Comparison of ENCODE assay signal across 19 cellular contexts in genomic region chr3:194281766-194282165, GRCh38.
DNase-seq lines count a peak whose midpoint lies in the region; ATAC-seq and TF ChIP-seq lines count a peak whose summit lies in the region.
"Had no signal": no experiment of that assay in that cellular context is flagged by ENCODE, and none has a peak within 500 bp of the region (broad histone marks: within the 10 kb centered on the region; RNA-seq: fewer than 3 reads in every experiment).

No MANE protein-coding gene starts in this region.

- H3K4me1 ChIP-seq in right cardiac atrium (ENCODE audit: control insufficient read depth, insufficient read depth, low read length) (peaks cover 25% of the 10 kb centered on the region), lower lobe of right lung (peaks cover 37% of the 10 kb centered on the region), subcutaneous abdominal adipose tissue (ENCODE audit: control insufficient read depth in 5 of 5, insufficient read depth in 5 of 5, low read length in 5 of 5) (peaks cover 37 to 98% (median 93%) of the 10 kb centered on the region in 5 donors)

- no peak overlapping the region for H3K27ac ChIP-seq in right cardiac atrium (ENCODE audit: low read length)
- H3K27ac ChIP-seq in lower lobe of right lung, result no peak overlapping the region
- H3K27ac ChIP-seq in subcutaneous abdominal adipose tissue (ENCODE audit: low read depth, low read length), result peak overlapping the region; percentile 86
- H3K27ac ChIP-seq: RWPE1 had no signal

- H3K27ac Mint-ChIP-seq in chondrocyte (ENCODE audit: unreplicated experiment), result no peak overlapping the region
- H3K27ac Mint-ChIP-seq: CD4-positive, CD25-positive, alpha-beta regulatory T cell had no signal

- TF ChIP-seq CTCF in chondrocyte (IDR thresholded peaks at IDR 0.05) (no peak), lower lobe of right lung (IDR thresholded peaks at IDR 0.05) (no peak)

- H3K36me3 Mint-ChIP-seq in chondrocyte (ENCODE audit: low read depth), result no peaks in the 10 kb centered on the region
- H3K36me3 Mint-ChIP-seq: CD4-positive, CD25-positive, alpha-beta regulatory T cell had no signal

- ATAC-seq in left cardiac atrium (no peak), right cardiac atrium (no peak), lower lobe of right lung (no peak)

- no peaks in the 10 kb centered on the region for H3K9me3 ChIP-seq in right cardiac atrium (ENCODE audit: control insufficient read depth, low read length)
- H3K9me3 ChIP-seq in lower lobe of right lung, result no peaks in the 10 kb centered on the region
- H3K9me3 ChIP-seq in subcutaneous abdominal adipose tissue (ENCODE audit: control insufficient read depth in 5 of 5, low read length in 5 of 5), result no peaks in the 10 kb centered on the region

- WGBS in right cardiac atrium, result 87% methylated on average over 10 of the region's 10 CpGs

- no peaks in the 10 kb centered on the region for H3K9me3 Mint-ChIP-seq in chondrocyte (ENCODE audit: low read depth)

- H3K27me3 Mint-ChIP-seq in chondrocyte (ENCODE audit: low read depth), result peaks cover 25% of the 10 kb centered on the region

- peak; percentile 12 for DNase-seq in left cardiac atrium
- no peak for DNase-seq in right cardiac atrium
- peak; percentile 61 for DNase-seq in chondrocyte (ENCODE audit: low spot score)
- DNase-seq in lower lobe of right lung, result peak; percentile 34
- DNase-seq in activated CD4-positive, CD25-positive, alpha-beta regulatory T cell (lab: John Stamatoyannopoulos, UW), result no peak
- no peak for DNase-seq in globus pallidus (ENCODE audit: low spot score)
- no peak for DNase-seq in stimulated activated CD4-positive, alpha-beta T cell treated with anti-CD3 and anti-CD28 coated beads, Interleukin-2, amount 100 ng/mL, for 48 hours
- DNase-seq: CD4-positive, CD25-positive, alpha-beta regulatory T cell; EL; GF-D8; IMR-90; MV-4-11; NCI-H1105 treated with DMSO at 0.1 percent for 48 hours; NCI-H2029 treated with DMSO at 0.1 percent for 48 hours; NCI-H226; NCI-H774; NK-92 treated with Interleukin-12 subunit alpha and Interleukin-12 subunit beta, amount 100 ng/mL, for 24 hours had no signal

- H3K36me3 ChIP-seq in lower lobe of right lung, result no peaks in the 10 kb centered on the region
- no peaks in the 10 kb centered on the region for H3K36me3 ChIP-seq in subcutaneous abdominal adipose tissue (ENCODE audit: control insufficient read depth in 5 of 5, insufficient read depth in 5 of 5, low read length in 5 of 5)

- no peaks in the 10 kb centered on the region for H3K27me3 ChIP-seq in right cardiac atrium (ENCODE audit: control insufficient read depth, insufficient read depth)
- H3K27me3 ChIP-seq in lower lobe of right lung (ENCODE audit: low read depth), result peaks cover 4% of the 10 kb centered on the region
- H3K27me3 ChIP-seq in subcutaneous abdominal adipose tissue (ENCODE audit: control insufficient read depth in 5 of 5, insufficient read depth in 4 of 5, low read length in 5 of 5), result no peaks in the 10 kb centered on the region

- intact Hi-C loops in left cardiac atrium (cut with DNase I), result no loop called here
- intact Hi-C loops in right cardiac atrium (cut with DNase I), result no loop called here
- intact Hi-C loops in lower lobe of right lung (cut with DNase I), result no loop called here

- H3K4me3 ChIP-seq in right cardiac atrium (ENCODE audit: low read length), result no peak overlapping the region
- no peak overlapping the region for H3K4me3 ChIP-seq in lower lobe of right lung
- H3K4me3 ChIP-seq in subcutaneous abdominal adipose tissue (ENCODE audit: low read depth in 1 of 5, low read length in 5 of 5), result no peak overlapping the region

- no peak overlapping the region for H3K4me3 Mint-ChIP-seq in chondrocyte (ENCODE audit: unreplicated experiment)
- H3K4me3 Mint-ChIP-seq: CD4-positive, CD25-positive, alpha-beta regulatory T cell had no signal

- peak overlapping the region in 1 of 5 donors; percentile 18 for H3K9ac ChIP-seq in subcutaneous abdominal adipose tissue (ENCODE audit: low read length in 5 of 5)

- H3K4me1 Mint-ChIP-seq in chondrocyte (ENCODE audit: low read depth), result peaks cover 17% of the 10 kb centered on the region
- H3K4me1 Mint-ChIP-seq: CD4-positive, CD25-positive, alpha-beta regulatory T cell had no signal

Comparison
In these comparisons a context has a peak if more than half of its experiments do, and no peak if none do; other contexts are left out.
1. DNase-seq: peak in left cardiac atrium (single experiment), chondrocyte (single experiment) and lower lobe of right lung (single experiment); none in right cardiac atrium (0 of 3), activated CD4-positive, CD25-positive, alpha-beta regulatory T cell (0 of 4), globus pallidus (single experiment) and stimulated activated CD4-positive, alpha-beta T cell treated with anti-CD3 and anti-CD28 coated beads, Interleukin-2, amount 100 ng/mL, for 48 hours (0 of 2).